ENCODE assay signal across 12 cellular contexts in genomic region chr7:135855836-135856235, GRCh38.
DNase-seq lines count a peak whose midpoint lies in the region; FAIRE-seq and TF ChIP-seq lines count a peak whose summit lies in the region.
"Had no signal": no experiment of that assay in that cellular context is flagged by ENCODE, and none has a peak within 500 bp of the region (broad histone marks: within the 10 kb centered on the region; RNA-seq: fewer than 3 reads in every experiment).

No MANE protein-coding gene starts in this region.

- H3K79me2 ChIP-seq in MM.1S (ENCODE audit: low read length) (no peaks in the 10 kb centered on the region), astrocyte (ENCODE audit: insufficient read depth, low read length) (no peaks in the 10 kb centered on the region), neural progenitor cell (ENCODE audit: low read depth) (no peaks in the 10 kb centered on the region)

- H3K4me3 Mint-ChIP-seq in astrocyte (ENCODE audit: unreplicated experiment) (no peak overlapping the region), neural progenitor cell (no peak overlapping the region)

- DNase-seq in Caki2 (ENCODE audit: low read depth) (peak; percentile 91), MM.1S (peak; percentile 84), astrocyte (ENCODE audit: low read depth) (peak; percentile 72), kidney epithelial cell (ENCODE audit: low read depth) (peak; percentile 78), SHP77 (lab: John Stamatoyannopoulos, UW) (no peak), DMS153 treated with DMSO at 0.1 percent for 48 hours (lab: John Stamatoyannopoulos, UW; ENCODE audit: unreplicated experiment) (no peak), neural progenitor cell (ENCODE audit: low spot score) (no peak)
- DNase-seq in NK-92 treated with Interleukin-12 subunit alpha and Interleukin-12 subunit beta, amount 100 ng/mL, for 24 hours (lab: John Stamatoyannopoulos, UW), result no peak
- DNase-seq: dorsolateral prefrontal cortex, left cardiac atrium, right lobe of liver had no signal

- H3K4me1 Mint-ChIP-seq in astrocyte (ENCODE audit: low read depth, unreplicated experiment) (peaks cover 7% of the 10 kb centered on the region), neural progenitor cell (no peaks in the 10 kb centered on the region)

- H3K27me3 Mint-ChIP-seq in astrocyte (ENCODE audit: low read depth, unreplicated experiment), result no peaks in the 10 kb centered on the region
- H3K27me3 Mint-ChIP-seq in neural progenitor cell (ENCODE audit: insufficient read depth, low read depth), result peaks cover 4% of the 10 kb centered on the region

- H3K36me3 ChIP-seq in MM.1S (replicated peaks; ENCODE audit: insufficient read depth, low read length) (no peaks in the 10 kb centered on the region), astrocyte (ENCODE audit: insufficient read depth, low read length) (no peaks in the 10 kb centered on the region), kidney epithelial cell (ENCODE audit: control insufficient read depth, insufficient read depth, low read length) (no peaks in the 10 kb centered on the region), neural progenitor cell (no peaks in the 10 kb centered on the region)
- H3K36me3 ChIP-seq: BLaER1 treated with 17β-estradiol and CSF1 and Interleukin-3, amounts not matched to agents 10 nM and 100 nM; right lobe of liver had no signal

- TF ChIP-seq CTCF in MM.1S (IDR thresholded peaks at IDR 0.05; ENCODE audit: low read length) (no peak), astrocyte (IDR thresholded peaks at IDR 0.05; ENCODE audit: insufficient read depth, low read depth, low read length) (no peak), kidney epithelial cell (IDR thresholded peaks at IDR 0.05; ENCODE audit: insufficient read depth, low read length, poor library complexity, severe bottlenecking) (no peak), neural progenitor cell (IDR thresholded peaks at IDR 0.05) (no peak)

- in situ Hi-C loops in Caki2 (cut with HindIII; ENCODE audit: low pct_unique_long_range_greater_than_20kb, low sequenced_read_pairs), result no loop called here

- H4K20me1 ChIP-seq in MM.1S (ENCODE audit: insufficient read depth, low read length) (no peaks in the 10 kb centered on the region), astrocyte (ENCODE audit: insufficient read depth, low read length) (no peaks in the 10 kb centered on the region), neural progenitor cell (ENCODE audit: low read depth) (no peaks in the 10 kb centered on the region)
- H4K20me1 ChIP-seq: BLaER1 treated with 17β-estradiol and CSF1 and Interleukin-3, amounts not matched to agents 10 nM and 100 nM had no signal

- no peaks in the 10 kb centered on the region for H3K27me3 ChIP-seq in MM.1S (replicated peaks; ENCODE audit: insufficient read depth, low read length)
- no peaks in the 10 kb centered on the region for H3K27me3 ChIP-seq in astrocyte (ENCODE audit: insufficient read depth, low read length)
- H3K27me3 ChIP-seq in kidney epithelial cell (ENCODE audit: control insufficient read depth, insufficient read depth, low read length), result no peaks in the 10 kb centered on the region
- no peaks in the 10 kb centered on the region for H3K27me3 ChIP-seq in neural progenitor cell
- H3K27me3 ChIP-seq: BLaER1 treated with 17β-estradiol and CSF1 and Interleukin-3, amounts not matched to agents 10 nM and 100 nM; right lobe of liver had no signal

- H3K4me2 ChIP-seq in MM.1S (ENCODE audit: low read depth, low read length) (no peak overlapping the region), astrocyte (ENCODE audit: low read length) (peak overlapping the region; percentile 37), neural progenitor cell (no peak overlapping the region)

- H3K4me1 ChIP-seq in MM.1S (ENCODE audit: low read length), result peaks cover 8% of the 10 kb centered on the region; the same call in 1 of the 2 replicates
- peaks cover 12% of the 10 kb centered on the region for H3K4me1 ChIP-seq in astrocyte (ENCODE audit: insufficient read depth, low read length)
- H3K4me1 ChIP-seq in neural progenitor cell, result no peaks in the 10 kb centered on the region
- H3K4me1 ChIP-seq: right lobe of liver had no signal

- H3K27ac Mint-ChIP-seq in astrocyte (ENCODE audit: unreplicated experiment) (no peak overlapping the region), neural progenitor cell (no peak overlapping the region)

- H3K9me3 ChIP-seq in MM.1S (replicated peaks; ENCODE audit: insufficient read depth, low read length) (no peaks in the 10 kb centered on the region), astrocyte (ENCODE audit: insufficient read depth, low read depth, low read length) (peaks cover 6% of the 10 kb centered on the region), neural progenitor cell (ENCODE audit: low read depth) (no peaks in the 10 kb centered on the region)
- H3K9me3 ChIP-seq: right lobe of liver had no signal

- no peak overlapping the region for H3K27ac ChIP-seq in MM.1S (ENCODE audit: low read length)
- H3K27ac ChIP-seq in astrocyte (ENCODE audit: low read depth, low read length), result peak overlapping the region; percentile 53
- no peak overlapping the region for H3K27ac ChIP-seq in neural progenitor cell
- H3K27ac ChIP-seq: dorsolateral prefrontal cortex, right lobe of liver had no signal

- H3K36me3 Mint-ChIP-seq in astrocyte (ENCODE audit: low read depth, unreplicated experiment) (no peaks in the 10 kb centered on the region), neural progenitor cell (peaks cover 2% of the 10 kb centered on the region)

- H3F3A ChIP-seq in MM.1S (ENCODE audit: insufficient read depth, low read length), result 0 out of 2 replicates have a peak, but pooled peaks cover 3% of the 10 kb centered on the region
- H3F3A ChIP-seq in neural progenitor cell (ENCODE audit: low read depth), result no peaks in the 10 kb centered on the region

- H2AFZ ChIP-seq in MM.1S (ENCODE audit: low read length), result no peak overlapping the region
- peak overlapping the region; percentile 19 for H2AFZ ChIP-seq in astrocyte (ENCODE audit: low read depth, low read length)
- no peak overlapping the region for H2AFZ ChIP-seq in neural progenitor cell (replicated peaks)

- peaks cover 5% of the 10 kb centered on the region for H3K9me3 Mint-ChIP-seq in astrocyte (ENCODE audit: unreplicated experiment)
- H3K9me3 Mint-ChIP-seq in neural progenitor cell, result peaks cover 4% of the 10 kb centered on the region

- H3K4me3 ChIP-seq in MM.1S (ENCODE audit: low read length), result no peak overlapping the region
- no peak overlapping the region for H3K4me3 ChIP-seq in astrocyte (ENCODE audit: insufficient read depth, low read depth, low read length)
- H3K4me3 ChIP-seq in kidney epithelial cell (ENCODE audit: low read depth, low read length), result no peak overlapping the region
- no peak overlapping the region for H3K4me3 ChIP-seq in neural progenitor cell
- H3K4me3 ChIP-seq: BLaER1 treated with 17β-estradiol and CSF1 and Interleukin-3, amounts not matched to agents 10 nM and 100 nM; dorsolateral prefrontal cortex; right lobe of liver had no signal

- no peaks in the 10 kb centered on the region for H3K9me2 ChIP-seq in MM.1S (replicated peaks; ENCODE audit: insufficient read depth, low read length)

- peak; percentile 26 for FAIRE-seq in astrocyte (lab: Jason Lieb, UNC)

- H3K9ac ChIP-seq in MM.1S (ENCODE audit: low read length) (no peak overlapping the region), astrocyte (ENCODE audit: low read length) (no peak overlapping the region), neural progenitor cell (no peak overlapping the region)
- H3K9ac ChIP-seq: BLaER1 treated with 17β-estradiol and CSF1 and Interleukin-3, amounts not matched to agents 10 nM and 100 nM had no signal

Comparison
In these comparisons a context has a peak if more than half of its experiments do, and no peak if none do; other contexts are left out.
1. DNase-seq: peak in Caki2 (single experiment), MM.1S (single experiment), astrocyte (single experiment) and kidney epithelial cell (single experiment); none in NK-92 treated with Interleukin-12 subunit alpha and Interleukin-12 subunit beta, amount 100 ng/mL, for 24 hours (single experiment), SHP77 (0 of 2), DMS153 treated with DMSO at 0.1 percent for 48 hours (single experiment) and neural progenitor cell (single experiment).